ENCODE assay signal across 8 cellular contexts in genomic region chr6:158060447-158061360, GRCh38.
DNase-seq lines count a peak whose midpoint lies in the region; ATAC-seq and TF ChIP-seq lines count a peak whose summit lies in the region.

No MANE protein-coding gene starts in this region.

- H3K18ac ChIP-seq in IMR-90 (ENCODE audit: low read depth, low read length), result peak overlapping the region; percentile 63

- H3K27ac ChIP-seq in IMR-90 (ENCODE audit: insufficient read depth, low read length), result peak overlapping the region; percentile 74

- H3K27me3 ChIP-seq in IMR-90 (ENCODE audit: control insufficient read depth, insufficient read depth, low read length), result no peaks in the 10 kb centered on the region
- H3K27me3 ChIP-seq in adipocyte (replicated peaks; ENCODE audit: control insufficient read depth, insufficient read depth, low read length), result no peaks in the 10 kb centered on the region

- H2AFZ ChIP-seq in IMR-90 (replicated peaks; ENCODE audit: low read length, poor library complexity), result peak overlapping the region; percentile 57

- in situ Hi-C loops in IMR-90 (cut with MboI; ENCODE audit: low sequenced_read_pairs), result no loop called here

- peaks cover 35% of the 10 kb centered on the region for H3K4me1 ChIP-seq in IMR-90 (ENCODE audit: control insufficient read depth, insufficient read depth, low read length)
- peaks cover 44% of the 10 kb centered on the region for H3K4me1 ChIP-seq in adipocyte (ENCODE audit: control insufficient read depth, insufficient read depth, low read length)

- no CpG with 5 or more reads among the region's 12 CpGs for WGBS in IMR-90 (ENCODE audit: extremely low coverage in 2 of 2, insufficient read length in 1 of 2), 2 experiments

- POLR2A ChIA-PET in IMR-90 (lab: Charles Lee; ENCODE audit: unreplicated experiment), result interaction anchor here (0.6 kb wide), 1 partner anchor 225 kb away, joined by 4 read pairs; no protein-coding TSS in a partner anchor

- H3K9me3 ChIP-seq in IMR-90 (ENCODE audit: control insufficient read depth, insufficient read depth, low read length), result no peaks in the 10 kb centered on the region
- H3K9me3 ChIP-seq in adipocyte (ENCODE audit: control insufficient read depth, low read length), result peaks cover 6% of the 10 kb centered on the region

- H2AK5ac ChIP-seq in IMR-90 (ENCODE audit: low read depth, low read length), result peak overlapping the region; percentile 97

- H4K8ac ChIP-seq in IMR-90 (ENCODE audit: low read depth in 2 of 2, low read length in 2 of 2), result peak overlapping the region; percentile 39 to 75

- BruUV-seq in IMR-90 (replicated peaks; lab: Mats Ljungman, UMichigan), result no TSS peak

- peak overlapping the region; percentile 89 for H2BK20ac ChIP-seq in IMR-90 (ENCODE audit: low read depth, low read length)

- H3K79me1 ChIP-seq in IMR-90 (ENCODE audit: low read depth in 1 of 2, low read length in 2 of 2), result peaks cover 29 to 68% of the 10 kb centered on the region in 2 experiments

- DNase-seq in AG10803 (ENCODE audit: low read depth), result peak; percentile 97
- DNase-seq in IMR-90, result peak; percentile 94
- peak; percentile 63 for DNase-seq in adipocyte (ENCODE audit: low read depth)
- peak; percentile 89 for DNase-seq in left cardiac atrium
- peak; percentile 62 for DNase-seq in retinal pigment epithelial cell (ENCODE audit: low read depth)
- DNase-seq in GM20000 (ENCODE audit: low spot score), result no peak
- no peak for DNase-seq in erythroblast (lab: John Stamatoyannopoulos, UW)

- TF ChIP-seq POLR2A in IMR-90 (IDR thresholded peaks at IDR 0.05; ENCODE audit: low read depth, low read length) (0 out of 2 replicates have a peak, but pooled peaks have one; percentile 66), erythroblast (IDR thresholded peaks at IDR 0.05; ENCODE audit: low read length) (no peak)

- H4K5ac ChIP-seq in IMR-90 (ENCODE audit: low read depth, low read length), result peak overlapping the region; percentile 85

- intact Hi-C loops in IMR-90 (cut with micrococcal nuclease), result loop anchor here (10.0 kb wide), 1 partner anchor 746 kb away; no protein-coding TSS in a partner anchor
- intact Hi-C loops in left cardiac atrium (cut with DNase I), result no loop called here

- H4K20me1 ChIP-seq in IMR-90 (ENCODE audit: insufficient read depth, low read length), result no peaks in the 10 kb centered on the region

- H3K36me3 ChIP-seq in IMR-90 (ENCODE audit: control insufficient read depth, insufficient read depth, low read length), result peaks cover 43% of the 10 kb centered on the region
- H3K36me3 ChIP-seq in adipocyte (ENCODE audit: control insufficient read depth, insufficient read depth, low read length, severe bottlenecking), result peaks cover 4% of the 10 kb centered on the region

- H4K91ac ChIP-seq in IMR-90 (ENCODE audit: insufficient read depth, low read depth, low read length), result peak overlapping the region; percentile 90

- no peak overlapping the region for H3K4me3 ChIP-seq in AG10803 (ENCODE audit: low read length)
- H3K4me3 ChIP-seq in IMR-90 (ENCODE audit: insufficient read depth, low read depth, low read length), result no peak overlapping the region
- H3K4me3 ChIP-seq in adipocyte (ENCODE audit: low read length), result no peak overlapping the region
- H3K4me3 ChIP-seq in retinal pigment epithelial cell (ENCODE audit: low read length), result no peak overlapping the region

- peaks cover 41% of the 10 kb centered on the region for H3K9me1 ChIP-seq in IMR-90 (ENCODE audit: insufficient read depth, low read length)

- ATAC-seq in IMR-90 (ENCODE audit: low read depth), result peak; percentile 79
- peak; percentile 83 to 86 for ATAC-seq in left cardiac atrium
- no peak for ATAC-seq in GM21390 (IDR thresholded peaks at IDR 0.05; ENCODE audit: unreplicated experiment)

- H2BK5ac ChIP-seq in IMR-90 (ENCODE audit: low read depth, low read length, poor library complexity, severe bottlenecking), result peak overlapping the region; percentile 89

- peak overlapping the region; percentile 6 for H2AK9ac ChIP-seq in IMR-90 (replicated peaks; ENCODE audit: low read depth, low read length, poor library complexity)

- H3K23ac ChIP-seq in IMR-90 (ENCODE audit: low read depth, low read length), result peak overlapping the region; percentile 54

- H3K14ac ChIP-seq in IMR-90 (replicated peaks; ENCODE audit: low read depth, low read length), result peak overlapping the region; percentile 80

- H2BK15ac ChIP-seq in IMR-90 (ENCODE audit: low read depth, low read length), result peak overlapping the region; percentile 96; the same call in 2 of the 3 replicates

- H3K4me2 ChIP-seq in IMR-90 (ENCODE audit: low read depth, low read length), result no peak overlapping the region

- H3K4ac ChIP-seq in IMR-90 (ENCODE audit: low read depth, low read length), result peak overlapping the region; percentile 94

- H3K9ac ChIP-seq in IMR-90 (ENCODE audit: low read depth, low read length), result no peak overlapping the region; the same call in 1 of the 2 replicates
- peak overlapping the region; percentile 75 for H3K9ac ChIP-seq in adipocyte (ENCODE audit: low read length)

- H2BK120ac ChIP-seq in IMR-90 (ENCODE audit: low read depth, low read length), result peak overlapping the region; percentile 92

- TF ChIP-seq RAD21 in IMR-90 (IDR thresholded peaks at IDR 0.05; ENCODE audit: low read length), result peak; percentile 15; the same call in 1 of the 2 replicates

- dilution Hi-C loops in IMR-90 (cut with HindIII; ENCODE audit: low sequenced_read_pairs, unreplicated experiment), result no loop called here

- CTCF ChIA-PET in IMR-90 (lab: Yijun Ruan, JAX), result interaction anchor here (0.5 to 0.6 kb wide), 3 partner anchors 11 to 220 kb away, joined by 3 to 6 read pairs (median 3); no protein-coding TSS in a partner anchor

- H3K56ac ChIP-seq in IMR-90 (ENCODE audit: extremely low read depth, insufficient read depth, low read length), result peak overlapping the region; percentile 53

- TF ChIP-seq CTCF in AG10803 (conservative IDR thresholded peaks at IDR 0.05; ENCODE audit: low read length) (no peak), IMR-90 (conservative IDR thresholded peaks at IDR 0.05; ENCODE audit: low read depth, low read length) (no peak), retinal pigment epithelial cell (conservative IDR thresholded peaks at IDR 0.05; ENCODE audit: low read depth, low read length) (no peak), GM20000 (IDR thresholded peaks at IDR 0.05; ENCODE audit: extremely low read depth, missing control alignments) (no peak)

TF ChIP-seq in IMR-90, 13 proteins besides CTCF, POLR2A, EP300 and RAD21:
- TF ChIP-seq NFE2L2 (IDR thresholded peaks at IDR 0.05; ENCODE audit: low read depth, low read length) (no peak), RFX5 (IDR thresholded peaks at IDR 0.05; ENCODE audit: low read depth, low read length) (no peak), CHD1 (IDR thresholded peaks at IDR 0.05; ENCODE audit: low read depth, low read length) (0 out of 2 replicates have a peak, but pooled peaks have one; percentile 8), SMC3 (IDR thresholded peaks at IDR 0.05; ENCODE audit: low read depth, low read length) (no peak), ELK1 (IDR thresholded peaks at IDR 0.05; ENCODE audit: borderline replicate concordance, low read depth, low read length) (no peak), RCOR1 (IDR thresholded peaks at IDR 0.05; ENCODE audit: insufficient replicate concordance, low read length) (no peak), MAZ (IDR thresholded peaks at IDR 0.05; ENCODE audit: borderline replicate concordance, low read depth, low read length) (no peak), CEBPB (IDR thresholded peaks at IDR 0.05; ENCODE audit: low read depth, low read length) (peak; percentile 39; the same call in 1 of the 2 replicates), USF2 (IDR thresholded peaks at IDR 0.05; ENCODE audit: low read depth, low read length) (peak; percentile 49), BHLHE40 (IDR thresholded peaks at IDR 0.05; ENCODE audit: low read depth, low read length) (peak; percentile 15; the same call in 1 of the 2 replicates), FOS (IDR thresholded peaks at IDR 0.05; ENCODE audit: low read depth, low read length) (peak; percentile 17; the same call in 1 of the 2 replicates), MAFK (IDR thresholded peaks at IDR 0.05; ENCODE audit: low read depth, low read length) (no peak), MXI1 (IDR thresholded peaks at IDR 0.05; ENCODE audit: borderline replicate concordance, low read depth, low read length) (peak; percentile 63; the same call in 1 of the 2 replicates)

Comparison
In these comparisons a context has a peak if more than half of its experiments do, and no peak if none do; other contexts are left out.
1. DNase-seq: peak in AG10803 (single experiment), IMR-90 (single experiment), adipocyte (single experiment), left cardiac atrium (single experiment) and retinal pigment epithelial cell (single experiment); none in GM20000 (single experiment) and erythroblast (0 of 2).